ENCODE assay signal across 9 cellular contexts in the genomic region with DNA sequence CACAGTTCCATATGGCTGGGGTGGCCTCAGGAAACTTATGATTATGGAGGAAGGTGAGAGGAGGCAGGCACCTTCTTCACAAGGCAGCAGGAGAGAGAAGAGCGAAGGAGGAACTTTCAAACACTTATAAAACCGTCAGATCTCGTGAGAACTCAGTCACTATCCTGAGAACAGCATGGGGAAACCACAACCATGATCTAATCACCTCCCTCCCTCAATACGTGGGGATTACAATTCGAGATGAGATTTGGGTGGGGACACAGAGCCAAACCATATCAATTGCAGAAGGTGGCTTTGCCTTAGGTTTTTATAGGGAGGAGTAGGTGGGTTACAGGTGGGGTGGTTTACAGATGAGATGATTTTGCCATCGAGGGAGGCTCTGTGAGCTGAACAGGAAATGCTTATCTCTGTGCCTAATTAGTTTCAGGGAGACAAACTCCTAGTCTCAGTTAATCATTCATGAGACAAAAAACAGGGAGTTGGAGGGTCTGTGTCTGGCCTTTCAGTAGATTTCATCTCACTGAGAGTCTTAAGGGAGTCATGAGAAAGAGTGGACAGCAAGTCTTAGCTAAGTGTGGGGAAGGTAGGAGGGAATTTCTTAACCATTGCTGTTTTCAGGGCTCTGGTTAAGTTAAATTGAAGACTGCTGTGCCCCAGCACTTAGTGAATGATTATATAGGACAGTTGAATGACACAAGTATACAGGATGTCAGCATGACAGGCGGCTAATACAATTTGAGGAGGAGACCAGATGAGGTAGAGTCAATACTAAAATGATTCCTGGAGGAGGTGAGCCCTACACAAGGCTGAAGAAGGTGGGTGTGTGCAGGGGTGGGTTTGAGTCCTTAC. TPM values are rescaled to one million over a fixed set of nuclear protein-coding genes. Genes with fewer than 3 reads are reported as not detected.
DNase-seq lines count a peak whose midpoint lies in the region; ATAC-seq and TF ChIP-seq lines count a peak whose summit lies in the region.
"Had no signal": no experiment of that assay in that cellular context is flagged by ENCODE, and none has a peak within 500 bp of the region (broad histone marks: within the 10 kb centered on the region; RNA-seq: fewer than 3 reads in every experiment).

No MANE protein-coding gene starts in this region.

- TF ChIP-seq CTCF in ascending aorta (IDR thresholded peaks at IDR 0.05) = no peak
- no peak for TF ChIP-seq CTCF in neural progenitor cell (IDR thresholded peaks at IDR 0.05)

- peak overlapping the region; percentile 29 for H3K27ac Mint-ChIP-seq in neural progenitor cell

- no peaks in the 10 kb centered on the region for H3K9me3 Mint-ChIP-seq in neural progenitor cell

- no peaks in the 10 kb centered on the region for H3K9me3 ChIP-seq in ascending aorta
- no peaks in the 10 kb centered on the region for H3K9me3 ChIP-seq in neural progenitor cell (ENCODE audit: low read depth)

- H3K36me3 Mint-ChIP-seq in neural progenitor cell = no peaks in the 10 kb centered on the region

- H3K27me3 ChIP-seq in ascending aorta = no peaks in the 10 kb centered on the region
- H3K27me3 ChIP-seq in neural progenitor cell = no peaks in the 10 kb centered on the region

- intact Hi-C loops in ascending aorta (cut with DNase I) (no loop called here), left colon (cut with DNase I, micrococcal nuclease) (no loop called here)

- no peaks in the 10 kb centered on the region for H4K20me1 ChIP-seq in neural progenitor cell (ENCODE audit: low read depth)

- H3K4me3 ChIP-seq in ascending aorta = no peak overlapping the region
- H3K4me3 ChIP-seq in neural progenitor cell = no peak overlapping the region

- DNase-seq in ascending aorta (ENCODE audit: low spot score in 2 of 2) (no peak), neural progenitor cell (ENCODE audit: low spot score) (no peak), NCI-H774 (lab: John Stamatoyannopoulos, UW) (no peak), left colon (no peak)
- DNase-seq in activated effector memory CD4-positive, alpha-beta T cell treated with Interleukin-2 at 50 U/mL for 16 hours = no peak

- no peak overlapping the region for H3K4me2 ChIP-seq in neural progenitor cell

- peak; percentile 48 for ATAC-seq in GM18858 (IDR thresholded peaks at IDR 0.05; ENCODE audit: unreplicated experiment)
- peak; percentile 47 for ATAC-seq in HG02588 (IDR thresholded peaks at IDR 0.05; ENCODE audit: unreplicated experiment)
- no peak for ATAC-seq in GM18505 (IDR thresholded peaks at IDR 0.05; ENCODE audit: unreplicated experiment)
- no peak for ATAC-seq in left colon

- H3K4me1 ChIP-seq in ascending aorta (peaks cover 12 to 23% of the 10 kb centered on the region in 2 donors), neural progenitor cell (peaks cover 13% of the 10 kb centered on the region)

- H3K36me3 ChIP-seq in ascending aorta (no peaks in the 10 kb centered on the region), neural progenitor cell (no peaks in the 10 kb centered on the region)

- no peaks in the 10 kb centered on the region for H3F3A ChIP-seq in neural progenitor cell (ENCODE audit: low read depth)

- H3K27ac ChIP-seq in ascending aorta (peak overlapping the region; percentile 75 to 79), neural progenitor cell (no peak overlapping the region)
- H3K27ac ChIP-seq: epithelial cell of prostate had no signal

- peaks cover 68% of the 10 kb centered on the region for H3K4me1 Mint-ChIP-seq in neural progenitor cell

- H3K4me3 Mint-ChIP-seq in neural progenitor cell = peak overlapping the region; percentile 30

- no peak overlapping the region for H2AFZ ChIP-seq in neural progenitor cell (replicated peaks)

- TF ChIP-seq POLR2A in GM18505 (IDR thresholded peaks at IDR 0.05; ENCODE audit: borderline replicate concordance, extremely low read depth, insufficient read depth, insufficient read length) = no peak

- H3K79me2 ChIP-seq in neural progenitor cell (ENCODE audit: low read depth) = no peaks in the 10 kb centered on the region

- H3K9ac ChIP-seq in neural progenitor cell = no peak overlapping the region

- H3K27me3 Mint-ChIP-seq in neural progenitor cell (ENCODE audit: insufficient read depth, low read depth) = peaks cover 2% of the 10 kb centered on the region

RNA-seq across cellular contexts. Expression of a gene that starts 47.7 kb away (rescaled TPM):
- total RNA-seq in ascending aorta = 16.2 TPM
- 61.4 and 103 TPM in 2 replicates for total RNA-seq in neural progenitor cell (ENCODE audit: low replicate concordance)
- 10 to 100 TPM; 44.0 to 44.3 TPM for total RNA-seq in left colon

RNA-seq across cellular contexts. Expression of a gene that starts 47.9 kb away (rescaled TPM):
- total RNA-seq in ascending aorta = not detected
- 4.8 and 6.8 TPM in 2 replicates for total RNA-seq in neural progenitor cell (ENCODE audit: low replicate concordance)
- under 1 TPM; 0.25 to 0.55 TPM for total RNA-seq in left colon

Comparison
In these comparisons a context has a peak if more than half of its experiments do, and no peak if none do; other contexts are left out.
1. ATAC-seq: peak in GM18858 (single experiment) and HG02588 (single experiment); none in GM18505 (single experiment) and left colon (single experiment).